8 cellular contexts compared by ENCODE assay signal in the genomic region with DNA sequence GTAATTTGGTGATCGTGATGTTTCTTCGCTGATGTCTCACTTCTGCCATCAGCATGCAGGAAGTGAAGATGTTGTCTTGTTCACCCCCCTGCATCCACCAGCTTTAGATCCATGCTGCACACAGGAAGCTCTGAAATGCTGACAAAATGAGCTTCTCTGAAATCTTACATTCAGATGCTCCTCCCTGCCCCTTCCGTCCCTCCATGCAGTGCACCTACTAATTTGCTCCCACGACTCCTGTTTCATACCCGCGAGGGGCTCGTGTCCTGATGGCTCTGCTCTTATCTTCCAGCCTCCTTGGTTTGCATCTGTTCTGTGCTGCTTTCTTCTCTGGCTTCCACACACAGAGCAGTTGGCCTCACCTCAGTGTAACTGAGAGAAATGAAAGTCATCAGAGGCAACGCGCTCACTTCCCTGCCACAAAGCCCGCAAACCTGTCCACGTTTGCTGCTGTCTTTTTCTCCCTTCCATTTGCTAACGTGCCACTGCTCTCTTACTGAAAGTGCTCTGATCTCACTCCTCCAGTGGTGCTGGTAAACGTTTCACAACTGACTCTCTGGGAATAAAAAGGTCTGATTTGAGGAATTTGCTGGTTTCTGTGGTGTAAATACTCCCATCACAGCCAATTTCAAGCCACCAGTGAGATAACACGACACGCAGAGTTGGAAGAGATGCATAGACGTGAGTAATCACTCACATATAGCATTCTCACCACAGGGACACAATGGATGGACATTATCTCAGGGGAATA. TPM values are rescaled to one million over a fixed set of nuclear protein-coding genes. Genes with fewer than 3 reads are reported as not detected.
DNase-seq lines count a peak whose midpoint lies in the region; ATAC-seq and TF ChIP-seq lines count a peak whose summit lies in the region.

No MANE protein-coding gene starts in this region.

- TF ChIP-seq CTCF in DND-41 (IDR thresholded peaks at IDR 0.05; ENCODE audit: borderline replicate concordance, extremely low read depth, low read length, poor library complexity, severe bottlenecking) (no peak), endodermal cell (conservative IDR thresholded peaks at IDR 0.05) (no peak)

- peak overlapping the region; percentile 71 for H2AFZ ChIP-seq in DND-41 (ENCODE audit: low read depth, low read length)

- peak; percentile 61 for ATAC-seq in DND-41 (ENCODE audit: insufficient read depth, low read depth)
- ATAC-seq in activated naive CD4-positive, alpha-beta T cell treated with anti-CD3 and anti-CD28 coated beads, Interleukin-2, amount 50 U/mL, for 72 hours: peak; percentile 65 to 71
- peak; percentile 80 for ATAC-seq in naive B cell (ENCODE audit: low read depth in 2 of 2)
- ATAC-seq in GM21825 (IDR thresholded peaks at IDR 0.05; ENCODE audit: unreplicated experiment): no peak
- ATAC-seq in HG03039 (IDR thresholded peaks at IDR 0.05; ENCODE audit: unreplicated experiment): no peak
- ATAC-seq in GM18873 (IDR thresholded peaks at IDR 0.05; ENCODE audit: low FRiP score, unreplicated experiment): no peak

- peaks cover 0 to 26% of the 10 kb centered on the region in 2 donors for H3K36me3 Mint-ChIP-seq in activated naive CD4-positive, alpha-beta T cell treated with anti-CD3 and anti-CD28 coated beads, Interleukin-2, amount 50 U/mL, for 72 hours
- H3K36me3 Mint-ChIP-seq in naive B cell (peaks cover 0 to 5% of the 10 kb centered on the region in 2 donors), endodermal cell (ENCODE audit: low read depth) (no peaks in the 10 kb centered on the region)

- peaks cover 14% of the 10 kb centered on the region; the same call in 1 of the 2 replicates for H3K79me2 ChIP-seq in DND-41 (ENCODE audit: insufficient read depth, low read length)

- peak overlapping the region; percentile 91 to 96 for H3K27ac Mint-ChIP-seq in activated naive CD4-positive, alpha-beta T cell treated with anti-CD3 and anti-CD28 coated beads, Interleukin-2, amount 50 U/mL, for 72 hours
- H3K27ac Mint-ChIP-seq in naive B cell (peak overlapping the region in 5 of 6 donors; percentile 6 to 31 (median 14)), endodermal cell (no peak overlapping the region)

- H3K9me3 ChIP-seq in DND-41 (ENCODE audit: insufficient read depth, low read length, severe bottlenecking): no peaks in the 10 kb centered on the region
- no peaks in the 10 kb centered on the region for H3K9me3 ChIP-seq in endodermal cell (ENCODE audit: control insufficient read depth, low read length)

- DNase-seq in DND-41 (peak; percentile 87), NOMO-1 treated with DMSO at 0.1 percent for 48 hours (lab: John Stamatoyannopoulos, UW; ENCODE audit: unreplicated experiment) (peak; percentile 58), naive B cell (peak; percentile 43), endodermal cell (no peak)
- peak; percentile 47 to 75 for DNase-seq in activated naive CD4-positive, alpha-beta T cell treated with anti-CD3 and anti-CD28 coated beads, Interleukin-2, amount 50 U/mL, for 72 hours (ENCODE audit: low spot score in 2 of 2)

- H3K9me3 Mint-ChIP-seq in activated naive CD4-positive, alpha-beta T cell treated with anti-CD3 and anti-CD28 coated beads, Interleukin-2, amount 50 U/mL, for 72 hours: no peaks in the 10 kb centered on the region
- H3K9me3 Mint-ChIP-seq in naive B cell (peaks cover 0 to 4% (median 0%) of the 10 kb centered on the region in 7 donors), endodermal cell (no peaks in the 10 kb centered on the region)

- WGBS in endodermal cell (ENCODE audit: insufficient coverage in 1 of 2, insufficient read length in 1 of 2), 2 experiments: 87 to 91% methylated on average over 12 to 16 of the region's 16 CpGs

- H3K4me3 Mint-ChIP-seq in naive B cell (peak overlapping the region; percentile 50 to 89 (median 79)), endodermal cell (no peak overlapping the region)

- peaks cover 6% of the 10 kb centered on the region; the same call in 1 of the 2 replicates for H3K36me3 ChIP-seq in DND-41 (ENCODE audit: insufficient read depth, low read length)
- no peaks in the 10 kb centered on the region for H3K36me3 ChIP-seq in endodermal cell (ENCODE audit: control insufficient read depth, insufficient read depth, low read length)

- H4K20me1 ChIP-seq in DND-41 (ENCODE audit: insufficient read depth, low read length): no peaks in the 10 kb centered on the region

- H3K4me3 ChIP-seq in DND-41 (ENCODE audit: low read depth in 1 of 2, low read length in 2 of 2): peak overlapping the region; percentile 27 to 59; a peak in 3 of 4 replicates
- no peak overlapping the region for H3K4me3 ChIP-seq in endodermal cell (ENCODE audit: low read length)

- H3K27me3 ChIP-seq in DND-41 (ENCODE audit: insufficient read depth, low read length, poor library complexity): no peaks in the 10 kb centered on the region
- H3K27me3 ChIP-seq in endodermal cell (ENCODE audit: control insufficient read depth, insufficient read depth, low read length, poor library complexity, severe bottlenecking): peaks cover 54% of the 10 kb centered on the region

- H3K27me3 Mint-ChIP-seq in naive B cell: peaks cover 44 to 66% (median 52%) of the 10 kb centered on the region in 3 donors
- H3K27me3 Mint-ChIP-seq in endodermal cell (ENCODE audit: insufficient read depth): peaks cover 35% of the 10 kb centered on the region

- H3K9ac ChIP-seq in DND-41 (ENCODE audit: low read depth, low read length): peak overlapping the region; percentile 66
- H3K9ac ChIP-seq in endodermal cell (ENCODE audit: extremely low read depth, low read length, poor library complexity, severe bottlenecking): no peak overlapping the region

- peaks cover 68% of the 10 kb centered on the region for H3K4me1 ChIP-seq in DND-41 (ENCODE audit: insufficient read depth, low read length)
- H3K4me1 ChIP-seq in endodermal cell (ENCODE audit: control insufficient read depth, insufficient read depth, low read length): no peaks in the 10 kb centered on the region

- H3K4me2 ChIP-seq in DND-41 (ENCODE audit: insufficient read depth, low read length): peak overlapping the region; percentile 68

- peaks cover 30 to 34% (median 33%) of the 10 kb centered on the region in 3 donors for H3K4me1 Mint-ChIP-seq in naive B cell
- peaks cover 4% of the 10 kb centered on the region for H3K4me1 Mint-ChIP-seq in endodermal cell

- H3K27ac ChIP-seq in DND-41 (ENCODE audit: low read length) (peak overlapping the region; percentile 92), endodermal cell (ENCODE audit: low read depth, low read length) (no peak overlapping the region)

RNA-seq across cellular contexts. Expression of gene MGAT4A, which starts 41.0 kb away (rescaled TPM):
- total RNA-seq in activated naive CD4-positive, alpha-beta T cell treated with anti-CD3 and anti-CD28 coated beads, Interleukin-2, amount 50 U/mL, for 72 hours: 10 to 100 TPM; 59.1 to 95.6 TPM
- 10 to 100 TPM; 13.7 to 47.2 (median 21.6) TPM for polyA plus RNA-seq in naive B cell (ENCODE audit: low read depth in 6 of 6)
- total RNA-seq in endodermal cell: 10 to 100 TPM in 1 of 2 donors, 1 to 10 TPM in 1; 8.2 to 11.1 TPM
- polyA plus RNA-seq in endodermal cell (2013, experiment 1 of 2): 6.7 TPM
- polyA plus RNA-seq in endodermal cell (2013, experiment 2 of 2): 6.0 TPM

Comparison
In these comparisons a context has a peak if more than half of its experiments do, and no peak if none do; other contexts are left out.
1. ATAC-seq: peak in DND-41 (single experiment), activated naive CD4-positive, alpha-beta T cell treated with anti-CD3 and anti-CD28 coated beads, Interleukin-2, amount 50 U/mL, for 72 hours (2 of 2) and naive B cell (2 of 2); none in GM21825 (single experiment), HG03039 (single experiment) and GM18873 (single experiment).
2. RNA of gene MGAT4A, which starts 41.0 kb away (total RNA-seq): 59.1 to 95.6 TPM in activated naive CD4-positive, alpha-beta T cell treated with anti-CD3 and anti-CD28 coated beads, Interleukin-2, amount 50 U/mL, for 72 hours; 8.2 to 11.1 TPM in endodermal cell; every median in the first group is over 4 times any median in the second.